In the genomic region with DNA sequence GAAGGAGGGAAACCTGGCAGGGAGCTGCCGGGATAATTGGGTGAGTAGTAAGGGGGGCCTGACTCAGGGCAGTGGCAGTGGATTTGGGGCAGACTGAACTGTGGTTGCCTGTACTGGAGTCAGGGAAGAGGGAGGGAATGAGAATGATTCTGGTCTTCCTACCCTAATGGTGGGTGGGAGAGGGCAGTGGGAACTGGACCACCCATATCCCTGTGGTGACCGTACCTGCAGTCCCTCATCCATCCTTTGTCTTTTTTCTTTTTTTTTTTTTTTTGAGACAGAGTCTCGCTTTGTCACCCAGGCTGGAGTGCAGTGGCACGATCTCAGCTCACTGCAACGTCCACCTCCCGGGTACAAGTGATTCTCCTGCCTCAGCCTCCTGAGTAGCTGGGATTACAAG, we compare ENCODE assay signal across 1 cellular context.
TF ChIP-seq lines count a peak whose summit lies in the region.

No MANE protein-coding gene starts in this region.

TF ChIP-seq in K562, 482 proteins besides CTCF, POLR2A, EP300 and RAD21:
- TF ChIP-seq, protein P1, sequence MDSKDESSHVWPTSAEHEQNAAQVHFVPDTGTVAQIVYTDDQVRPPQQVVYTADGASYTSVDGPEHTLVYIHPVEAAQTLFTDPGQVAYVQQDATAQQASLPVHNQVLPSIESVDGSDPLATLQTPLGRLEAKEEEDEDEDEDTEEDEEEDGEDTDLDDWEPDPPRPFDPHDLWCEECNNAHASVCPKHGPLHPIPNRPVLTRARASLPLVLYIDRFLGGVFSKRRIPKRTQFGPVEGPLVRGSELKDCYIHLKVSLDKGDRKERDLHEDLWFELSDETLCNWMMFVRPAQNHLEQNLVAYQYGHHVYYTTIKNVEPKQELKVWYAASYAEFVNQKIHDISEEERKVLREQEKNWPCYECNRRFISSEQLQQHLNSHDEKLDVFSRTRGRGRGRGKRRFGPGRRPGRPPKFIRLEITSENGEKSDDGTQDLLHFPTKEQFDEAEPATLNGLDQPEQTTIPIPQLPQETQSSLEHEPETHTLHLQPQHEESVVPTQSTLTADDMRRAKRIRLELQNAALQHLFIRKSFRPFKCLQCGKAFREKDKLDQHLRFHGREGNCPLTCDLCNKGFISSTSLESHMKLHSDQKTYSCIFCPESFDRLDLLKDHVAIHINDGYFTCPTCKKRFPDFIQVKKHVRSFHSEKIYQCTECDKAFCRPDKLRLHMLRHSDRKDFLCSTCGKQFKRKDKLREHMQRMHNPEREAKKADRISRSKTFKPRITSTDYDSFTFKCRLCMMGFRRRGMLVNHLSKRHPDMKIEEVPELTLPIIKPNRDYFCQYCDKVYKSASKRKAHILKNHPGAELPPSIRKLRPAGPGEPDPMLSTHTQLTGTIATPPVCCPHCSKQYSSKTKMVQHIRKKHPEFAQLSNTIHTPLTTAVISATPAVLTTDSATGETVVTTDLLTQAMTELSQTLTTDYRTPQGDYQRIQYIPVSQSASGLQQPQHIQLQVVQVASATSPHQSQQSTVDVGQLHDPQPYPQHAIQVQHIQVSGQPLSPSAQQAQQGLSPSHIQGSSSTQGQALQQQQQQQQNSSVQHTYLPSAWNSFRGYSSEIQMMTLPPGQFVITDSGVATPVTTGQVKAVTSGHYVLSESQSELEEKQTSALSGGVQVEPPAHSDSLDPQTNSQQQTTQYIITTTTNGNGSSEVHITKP (IDR thresholded peaks at IDR 0.05; ENCODE audit: partially characterized antibody) = peak; percentile 34
